Comparison of ENCODE assay signal across 26 cellular contexts in the genomic region with DNA sequence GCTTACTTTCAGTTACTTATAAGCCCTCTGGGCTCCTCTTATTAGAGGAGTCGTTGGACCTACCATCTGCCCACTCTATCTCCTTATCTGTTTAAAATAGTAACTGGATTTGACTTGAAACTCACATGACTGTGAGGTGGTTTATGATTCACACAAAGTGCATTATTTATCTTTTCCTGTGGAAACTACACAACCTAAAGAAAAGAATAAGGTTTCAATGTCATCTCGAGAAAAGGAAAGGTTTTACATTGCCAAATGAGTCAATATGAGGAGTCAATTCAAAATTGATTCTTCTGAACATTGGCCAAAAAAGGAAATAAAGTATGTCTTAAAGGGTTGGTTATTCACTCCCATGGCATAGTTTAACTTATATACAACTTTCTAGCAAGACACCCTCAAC.
DNase-seq lines count a peak whose midpoint lies in the region; ATAC-seq lines count a peak whose summit lies in the region.
"Had no signal": no experiment of that assay in that cellular context is flagged by ENCODE, and none has a peak within 500 bp of the region (broad histone marks: within the 10 kb centered on the region; RNA-seq: fewer than 3 reads in every experiment).

No MANE protein-coding gene starts in this region.

- peak overlapping the region; percentile 3 for H3K27ac Mint-ChIP-seq in activated T-cell treated with anti-CD3 and anti-CD28 coated beads, Interleukin-2, amount 50 U/mL, for 24 hours
- H3K27ac Mint-ChIP-seq in activated T-helper 2 cell treated with anti-CD3 and anti-CD28 coated beads, Interferon-gamma antibody, Interleukin-2, Interleukin-4, amounts not matched to agents 10 μg/mL and 5 μg/mL and 100 μg/mL, durations not matched to agents 14 hours and 24 hours and 36 hours, result peak overlapping the region; percentile 83
- H3K27ac Mint-ChIP-seq: activated CD8-positive, alpha-beta T cell treated with anti-CD3 and anti-CD28 coated beads, Interleukin-2, amount 10 ng/mL, durations not matched to agents 7 days and 5 days; CD14-positive monocyte; GM23338; immature natural killer cell; nephron progenitor cell; T-helper 2 cell treated with Interferon-gamma antibody and Interleukin-4, amounts not matched to agents 5 μg/mL and 100 μg/mL, for 36 hours had no signal

- ATAC-seq in HG03442 (IDR thresholded peaks at IDR 0.05; ENCODE audit: unreplicated experiment), result peak; percentile 40
- ATAC-seq: activated CD8-positive, alpha-beta T cell treated with anti-CD3 and anti-CD28 coated beads, Interleukin-2, amount 10 ng/mL, durations not matched to agents 7 days and 5 days; GM23338; left colon had no signal

- H3K27me3 Mint-ChIP-seq in activated T-cell treated with anti-CD3 and anti-CD28 coated beads, Interleukin-2, amount 50 U/mL, for 24 hours, result peaks cover 6% of the 10 kb centered on the region
- H3K27me3 Mint-ChIP-seq in activated T-helper 2 cell treated with anti-CD3 and anti-CD28 coated beads, Interferon-gamma antibody, Interleukin-2, Interleukin-4, amounts not matched to agents 10 μg/mL and 5 μg/mL and 100 μg/mL, durations not matched to agents 14 hours and 24 hours and 36 hours (ENCODE audit: low read depth), result no peaks in the 10 kb centered on the region

- no peak for DNase-seq in activated T-cell treated with anti-CD3 and anti-CD28 coated beads, Interleukin-2, amount 50 U/mL, for 24 hours
- no peak for DNase-seq in activated T-cell treated with anti-CD3 and anti-CD28 coated beads, Interleukin-2, amount 50 U/mL, for 48 hours
- DNase-seq in activated T-helper 2 cell treated with anti-CD3 and anti-CD28 coated beads, Interferon-gamma antibody, Interleukin-2, Interleukin-4, amounts not matched to agents 10 μg/mL and 5 μg/mL and 100 μg/mL, durations not matched to agents 14 hours and 24 hours and 36 hours (ENCODE audit: low spot score), result no peak
- peak; percentile 11 for DNase-seq in iris pigment epithelial cell (ENCODE audit: low read depth)
- DNase-seq in COLO668 (lab: John Stamatoyannopoulos, UW; ENCODE audit: unreplicated experiment), result no peak
- no peak for DNase-seq in epidermal melanocyte (ENCODE audit: insufficient read length, low spot score)
- no peak for DNase-seq in mucosa of gallbladder (ENCODE audit: low spot score)
- DNase-seq: activated CD4-positive, CD25-positive, alpha-beta regulatory T cell treated with anti-CD3 and anti-CD28 coated beads, Interleukin-2, amount 50 U/mL, for 72 hours; activated CD8-positive, alpha-beta T cell treated with anti-CD3 and anti-CD28 coated beads, Interleukin-2, amount 10 ng/mL, durations not matched to agents 7 days and 5 days; activated naive CD4-positive, alpha-beta T cell treated with Interleukin-2 at 50 U/mL for 16 hours; immature natural killer cell; Karpas-422; left colon; mammary epithelial cell; NCI-H1417; NCI-H2029 treated with DMSO at 0.1 percent for 48 hours; NCI-H526; nephron progenitor cell; Peyer's patch; SHP77; stimulated activated CD4-positive, alpha-beta T cell treated with anti-CD3 and anti-CD28 coated beads, Interleukin-4, amount 100 ng/mL, for 24 hours; substantia nigra had no signal

- no peaks in the 10 kb centered on the region for H3K36me3 Mint-ChIP-seq in activated T-cell treated with anti-CD3 and anti-CD28 coated beads, Interleukin-2, amount 50 U/mL, for 24 hours (ENCODE audit: low read depth)
- H3K36me3 Mint-ChIP-seq in activated T-helper 2 cell treated with anti-CD3 and anti-CD28 coated beads, Interferon-gamma antibody, Interleukin-2, Interleukin-4, amounts not matched to agents 10 μg/mL and 5 μg/mL and 100 μg/mL, durations not matched to agents 14 hours and 24 hours and 36 hours (ENCODE audit: low read depth), result peaks cover 8% of the 10 kb centered on the region
- H3K36me3 Mint-ChIP-seq: CD14-positive monocyte, immature natural killer cell had no signal

- peaks cover 19% of the 10 kb centered on the region for H3K4me1 Mint-ChIP-seq in activated T-cell treated with anti-CD3 and anti-CD28 coated beads, Interleukin-2, amount 50 U/mL, for 24 hours (ENCODE audit: low read depth)
- H3K4me1 Mint-ChIP-seq in activated T-helper 2 cell treated with anti-CD3 and anti-CD28 coated beads, Interferon-gamma antibody, Interleukin-2, Interleukin-4, amounts not matched to agents 10 μg/mL and 5 μg/mL and 100 μg/mL, durations not matched to agents 14 hours and 24 hours and 36 hours (ENCODE audit: low read depth), result peaks cover 32% of the 10 kb centered on the region
- H3K4me1 Mint-ChIP-seq: CD14-positive monocyte, immature natural killer cell, nephron progenitor cell had no signal

- no peak overlapping the region for H3K4me3 Mint-ChIP-seq in activated T-cell treated with anti-CD3 and anti-CD28 coated beads, Interleukin-2, amount 50 U/mL, for 24 hours
- no peak overlapping the region for H3K4me3 Mint-ChIP-seq in activated T-helper 2 cell treated with anti-CD3 and anti-CD28 coated beads, Interferon-gamma antibody, Interleukin-2, Interleukin-4, amounts not matched to agents 10 μg/mL and 5 μg/mL and 100 μg/mL, durations not matched to agents 14 hours and 24 hours and 36 hours (ENCODE audit: low read depth)
- H3K4me3 Mint-ChIP-seq: activated CD8-positive, alpha-beta T cell treated with anti-CD3 and anti-CD28 coated beads, Interleukin-2, amount 10 ng/mL, durations not matched to agents 7 days and 5 days; CD14-positive monocyte; GM23338; immature natural killer cell; nephron progenitor cell; T-helper 2 cell treated with Interferon-gamma antibody and Interleukin-4, amounts not matched to agents 5 μg/mL and 100 μg/mL, for 36 hours had no signal

- H3K9me3 Mint-ChIP-seq in activated T-cell treated with anti-CD3 and anti-CD28 coated beads, Interleukin-2, amount 50 U/mL, for 24 hours, result no peaks in the 10 kb centered on the region
- H3K9me3 Mint-ChIP-seq in activated T-helper 2 cell treated with anti-CD3 and anti-CD28 coated beads, Interferon-gamma antibody, Interleukin-2, Interleukin-4, amounts not matched to agents 10 μg/mL and 5 μg/mL and 100 μg/mL, durations not matched to agents 14 hours and 24 hours and 36 hours, result peaks cover 29% of the 10 kb centered on the region

- intact Hi-C loops in activated T-helper 2 cell treated with anti-CD3 and anti-CD28 coated beads, Interferon-gamma antibody, Interleukin-2, Interleukin-4, amounts not matched to agents 10 μg/mL and 5 μg/mL and 100 μg/mL, durations not matched to agents 14 hours and 24 hours and 36 hours (cut with micrococcal nuclease), result loop anchor here (1.0 to 10.0 kb wide), 2 partner anchors 21 to 49 kb away; no protein-coding TSS in a partner anchor
